In genomic region chr6:41720783-41721182, GRCh38 we compare ENCODE assay signal across 32 cellular contexts. TPM values are rescaled to one million over a fixed set of nuclear protein-coding genes. Genes with fewer than 3 reads are reported as not detected.
DNase-seq lines count a peak whose midpoint lies in the region; ATAC-seq and TF ChIP-seq lines count a peak whose summit lies in the region.
"Had no signal": no experiment of that assay in that cellular context is flagged by ENCODE, and none has a peak within 500 bp of the region (broad histone marks: within the 10 kb centered on the region; RNA-seq: fewer than 3 reads in every experiment).

No MANE protein-coding gene starts in this region.

- no peaks in the 10 kb centered on the region for H3K36me3 ChIP-seq in left ventricle myocardium inferior
- no peaks in the 10 kb centered on the region for H3K36me3 ChIP-seq in naive thymus-derived CD4-positive, alpha-beta T cell (ENCODE audit: control insufficient read depth in 2 of 3, insufficient read depth in 3 of 3, low read length in 3 of 3)
- H3K36me3 ChIP-seq: HAP-1, ovary, Peyer's patch, right lobe of liver, SJSA1, upper lobe of left lung had no signal

- POLR2A ChIA-PET in naive thymus-derived CD4-positive, alpha-beta T cell (lab: Charles Lee): interaction anchor here (0.6 kb wide), 1 partner anchor 560 kb away, joined by 3 read pairs; no protein-coding TSS in a partner anchor

- H3K27me3 ChIP-seq in left ventricle myocardium inferior (ENCODE audit: low read depth): no peaks in the 10 kb centered on the region
- no peaks in the 10 kb centered on the region for H3K27me3 ChIP-seq in naive thymus-derived CD4-positive, alpha-beta T cell (ENCODE audit: control insufficient read depth in 2 of 2, insufficient read depth in 2 of 2, low read length in 2 of 2)
- H3K27me3 ChIP-seq: ovary, Peyer's patch, right lobe of liver, SJSA1, upper lobe of left lung had no signal

- peaks cover 90 to 100% (median 99%) of the 10 kb centered on the region in 3 donors for H3K4me1 Mint-ChIP-seq in naive B cell
- peaks cover 7 to 41% (median 19%) of the 10 kb centered on the region in 7 donors for H3K4me1 Mint-ChIP-seq in naive thymus-derived CD4-positive, alpha-beta T cell

- ATAC-seq in left cardiac atrium: no peak
- no peak for ATAC-seq in naive B cell (ENCODE audit: low read depth in 2 of 2)
- ATAC-seq in naive thymus-derived CD4-positive, alpha-beta T cell: no peak
- ATAC-seq in GM18870 (IDR thresholded peaks at IDR 0.05; ENCODE audit: unreplicated experiment): no peak
- ATAC-seq: activated CD4-positive, alpha-beta T cell treated with anti-CD3 and anti-CD28 coated beads for 36 hours had no signal

- H3K36me3 Mint-ChIP-seq in naive B cell: no peaks in the 10 kb centered on the region
- H3K36me3 Mint-ChIP-seq in naive thymus-derived CD4-positive, alpha-beta T cell: peaks cover 0 to 2% (median 0%) of the 10 kb centered on the region in 5 donors

- H3K27me3 Mint-ChIP-seq in naive B cell: no peaks in the 10 kb centered on the region
- no peaks in the 10 kb centered on the region for H3K27me3 Mint-ChIP-seq in naive thymus-derived CD4-positive, alpha-beta T cell
- H3K27me3 Mint-ChIP-seq: activated CD4-positive, alpha-beta T cell treated with anti-CD3 and anti-CD28 coated beads for 36 hours had no signal

- H3K9me3 ChIP-seq in left ventricle myocardium inferior (replicated peaks): no peaks in the 10 kb centered on the region
- no peaks in the 10 kb centered on the region for H3K9me3 ChIP-seq in naive thymus-derived CD4-positive, alpha-beta T cell (ENCODE audit: control insufficient read depth in 2 of 3, low read length in 3 of 3)
- H3K9me3 ChIP-seq: HAP-1, ovary, Peyer's patch, right lobe of liver, SJSA1, upper lobe of left lung had no signal

- H3K4me1 ChIP-seq in left ventricle myocardium inferior: peaks cover 100% of the 10 kb centered on the region
- H3K4me1 ChIP-seq in naive thymus-derived CD4-positive, alpha-beta T cell (ENCODE audit: control insufficient read depth in 2 of 2, insufficient read depth in 2 of 2, low read length in 2 of 2): no peaks in the 10 kb centered on the region
- H3K4me1 ChIP-seq: HAP-1, right lobe of liver had no signal

- H3K9me3 Mint-ChIP-seq in naive B cell: no peaks in the 10 kb centered on the region
- H3K9me3 Mint-ChIP-seq in naive thymus-derived CD4-positive, alpha-beta T cell: peaks cover 0 to 1% (median 0%) of the 10 kb centered on the region in 11 donors

- H3K27ac ChIP-seq in left ventricle myocardium inferior (replicated peaks) (peak overlapping the region; percentile 92), angular gyrus (ENCODE audit: low read depth, low read length) (peak overlapping the region; percentile 9), substantia nigra (ENCODE audit: low read depth, low read length, poor library complexity, severe bottlenecking) (peak overlapping the region; percentile 90)
- H3K27ac ChIP-seq in naive thymus-derived CD4-positive, alpha-beta T cell (ENCODE audit: low read depth, low read length): no peak overlapping the region
- H3K27ac ChIP-seq: ovary, right lobe of liver, SJSA1 had no signal

- peak overlapping the region; percentile 69 to 96 (median 81) for H3K4me3 Mint-ChIP-seq in naive B cell
- no peak overlapping the region for H3K4me3 Mint-ChIP-seq in naive thymus-derived CD4-positive, alpha-beta T cell
- H3K4me3 Mint-ChIP-seq: activated CD4-positive, alpha-beta T cell treated with anti-CD3 and anti-CD28 coated beads for 36 hours had no signal

- CTCF ChIA-PET in naive thymus-derived CD4-positive, alpha-beta T cell (lab: Charles Lee): no interaction called here

- DNase-seq in left ventricle myocardium inferior: no peak
- no peak for DNase-seq in left cardiac atrium
- DNase-seq in naive B cell: no peak
- no peak for DNase-seq in substantia nigra (lab: John Stamatoyannopoulos, UW)
- DNase-seq in KG1 (lab: John Stamatoyannopoulos, UW): no peak
- no peak for DNase-seq in naive thymus-derived CD4-positive, alpha-beta T cell
- DNase-seq: 8988T; activated CD4-positive, alpha-beta T cell treated with anti-CD3 and anti-CD28 coated beads for 36 hours; activated gamma-delta T cell treated with Interleukin-2 at 50 U/mL for 16 hours; amygdala; COR-L47; cortex of kidney; DMS79; kidney glomerular epithelial cell; mammary epithelial cell; NCI-H1048; NCI-H1694 treated with DMSO at 0.1 percent for 48 hours; NCI-H2171 treated with DMSO at 0.1 percent for 48 hours; NCI-H524; ovary; Peyer's patch; right lobe of liver; upper lobe of left lung had no signal

- peak overlapping the region; percentile 70 to 98 (median 90) for H3K27ac Mint-ChIP-seq in naive B cell
- H3K27ac Mint-ChIP-seq in naive thymus-derived CD4-positive, alpha-beta T cell: no peak overlapping the region
- H3K27ac Mint-ChIP-seq: activated CD4-positive, alpha-beta T cell treated with anti-CD3 and anti-CD28 coated beads for 36 hours had no signal

- no peak for TF ChIP-seq CTCF in left ventricle myocardium inferior (IDR thresholded peaks at IDR 0.05; ENCODE audit: borderline replicate concordance)

- intact Hi-C loops in left ventricle myocardium inferior (cut with micrococcal nuclease) (no loop called here), left cardiac atrium (cut with DNase I) (no loop called here)
- intact Hi-C loops in naive thymus-derived CD4-positive, alpha-beta T cell (cut with micrococcal nuclease): no loop called here

- H3K4me3 ChIP-seq in left ventricle myocardium inferior: no peak overlapping the region
- H3K4me3 ChIP-seq in naive thymus-derived CD4-positive, alpha-beta T cell (ENCODE audit: low read length): no peak overlapping the region
- H3K4me3 ChIP-seq: HAP-1, ovary, right lobe of liver, SJSA1, upper lobe of left lung had no signal

RNA-seq across cellular contexts. Expression of gene TFEB, which starts 14.6 kb away (rescaled TPM):
- total RNA-seq in left ventricle myocardium inferior: 39.9 TPM
- total RNA-seq in left cardiac atrium: 10 to 100 TPM; 33.3 to 34.6 TPM
- polyA plus RNA-seq in naive B cell (ENCODE audit: low read depth in 6 of 6): 100 to 1,000 TPM in 1 of 6 donors, 10 to 100 TPM in 5; 52.3 to 145 (median 72.6) TPM
- total RNA-seq in naive thymus-derived CD4-positive, alpha-beta T cell: 10 to 100 TPM in 3 of 5 experiments, 1 to 10 TPM in 2; 7.4 to 39.9 (median 11.8) TPM
- 1 to 10 TPM; 2.4 to 6.0 TPM for polyA plus RNA-seq in naive thymus-derived CD4-positive, alpha-beta T cell

RNA-seq across cellular contexts. Expression of gene PGC, which starts 26.4 kb away (rescaled TPM):
- total RNA-seq in left ventricle myocardium inferior (not detected), left cardiac atrium (not detected)
- not detected for polyA plus RNA-seq in naive B cell (ENCODE audit: low read depth in 6 of 6)
- not detected for total RNA-seq in naive thymus-derived CD4-positive, alpha-beta T cell
- polyA plus RNA-seq in naive thymus-derived CD4-positive, alpha-beta T cell: not detected
- total RNA-seq: activated CD4-positive, alpha-beta T cell treated with anti-CD3 and anti-CD28 coated beads for 36 hours; bronchial epithelial cell; endothelial cell of umbilical vein; LHCN-M2; mammary epithelial cell; myocyte; Peyer's patch; SJSA1; T-helper 1 cell treated with Interleukin-12 subunit alpha and Interleukin-12 subunit beta and Interleukin-4 antibody, amounts not matched to agents 30 ng/mL and 1 ng/mL, for 36 hours had no signal
- polyA plus RNA-seq: endothelial cell of umbilical vein, mammary epithelial cell had no signal

RNA-seq across cellular contexts. Expression of gene FRS3, which starts 58.9 kb away (rescaled TPM):
- total RNA-seq in left ventricle myocardium inferior (5.3 TPM), left cardiac atrium (1 to 10 TPM; 4.0 to 5.2 TPM)
- polyA plus RNA-seq in naive B cell (ENCODE audit: low read depth in 6 of 6): 1 to 10 TPM in 5 of 6 donors, not detected in 1; 1.5 to 3.3 (median 1.8) TPM
- 10 to 100 TPM in 1 of 5 experiments, 1 to 10 TPM in 4; 5.1 to 10.6 (median 5.5) TPM for total RNA-seq in naive thymus-derived CD4-positive, alpha-beta T cell
- polyA plus RNA-seq in naive thymus-derived CD4-positive, alpha-beta T cell: 1 to 10 TPM; 1.9 to 2.4 TPM

RNA-seq across cellular contexts. Expression of gene PRICKLE4, which starts 59.8 kb away (rescaled TPM):
- 0.88 TPM for total RNA-seq in left ventricle myocardium inferior
- 1 to 10 TPM; 2.1 to 3.1 TPM for total RNA-seq in left cardiac atrium
- not detected for polyA plus RNA-seq in naive B cell (ENCODE audit: low read depth in 6 of 6)
- total RNA-seq in naive thymus-derived CD4-positive, alpha-beta T cell: under 1 TPM in 1 of 5 experiments, not detected in 4; 0.61 TPM
- polyA plus RNA-seq in naive thymus-derived CD4-positive, alpha-beta T cell: not detected
- total RNA-seq: activated CD4-positive, alpha-beta T cell treated with anti-CD3 and anti-CD28 coated beads for 36 hours; SJSA1 had no signal

Comparison
In these comparisons a context has a peak if more than half of its experiments do, and no peak if none do; other contexts are left out.
1. H3K27ac Mint-ChIP-seq: peak in naive B cell (6 of 6); none in naive thymus-derived CD4-positive, alpha-beta T cell (0 of 9).
2. H3K4me3 Mint-ChIP-seq: peak in naive B cell (8 of 8); none in naive thymus-derived CD4-positive, alpha-beta T cell (0 of 10).